In genomic region chr1:243926299-243926698, GRCh38 we compare ENCODE assay signal across 1 cellular context.
TF ChIP-seq lines count a peak whose summit lies in the region.

No MANE protein-coding gene starts in this region.

TF ChIP-seq in IMR-90, 13 proteins besides CTCF, POLR2A, EP300 and RAD21:
- no peak for TF ChIP-seq USF2 (IDR thresholded peaks at IDR 0.05; ENCODE audit: low read depth, low read length)
- TF ChIP-seq RFX5 (IDR thresholded peaks at IDR 0.05; ENCODE audit: low read depth, low read length), result no peak
- no peak for TF ChIP-seq CHD1 (IDR thresholded peaks at IDR 0.05; ENCODE audit: low read depth, low read length)
- no peak for TF ChIP-seq CEBPB (IDR thresholded peaks at IDR 0.05; ENCODE audit: low read depth, low read length)
- no peak for TF ChIP-seq NFE2L2 (IDR thresholded peaks at IDR 0.05; ENCODE audit: low read depth, low read length)
- no peak for TF ChIP-seq MAZ (IDR thresholded peaks at IDR 0.05; ENCODE audit: borderline replicate concordance, low read depth, low read length)
- TF ChIP-seq ELK1 (IDR thresholded peaks at IDR 0.05; ENCODE audit: borderline replicate concordance, low read depth, low read length), result no peak
- TF ChIP-seq BHLHE40 (IDR thresholded peaks at IDR 0.05; ENCODE audit: low read depth, low read length), result no peak
- no peak for TF ChIP-seq MXI1 (IDR thresholded peaks at IDR 0.05; ENCODE audit: borderline replicate concordance, low read depth, low read length)
- no peak for TF ChIP-seq MAFK (IDR thresholded peaks at IDR 0.05; ENCODE audit: low read depth, low read length)
- TF ChIP-seq RCOR1 (IDR thresholded peaks at IDR 0.05; ENCODE audit: insufficient replicate concordance, low read length), result no peak
- no peak for TF ChIP-seq SMC3 (IDR thresholded peaks at IDR 0.05; ENCODE audit: low read depth, low read length)
- no peak for TF ChIP-seq FOS (IDR thresholded peaks at IDR 0.05; ENCODE audit: low read depth, low read length)
